In the genomic region with DNA sequence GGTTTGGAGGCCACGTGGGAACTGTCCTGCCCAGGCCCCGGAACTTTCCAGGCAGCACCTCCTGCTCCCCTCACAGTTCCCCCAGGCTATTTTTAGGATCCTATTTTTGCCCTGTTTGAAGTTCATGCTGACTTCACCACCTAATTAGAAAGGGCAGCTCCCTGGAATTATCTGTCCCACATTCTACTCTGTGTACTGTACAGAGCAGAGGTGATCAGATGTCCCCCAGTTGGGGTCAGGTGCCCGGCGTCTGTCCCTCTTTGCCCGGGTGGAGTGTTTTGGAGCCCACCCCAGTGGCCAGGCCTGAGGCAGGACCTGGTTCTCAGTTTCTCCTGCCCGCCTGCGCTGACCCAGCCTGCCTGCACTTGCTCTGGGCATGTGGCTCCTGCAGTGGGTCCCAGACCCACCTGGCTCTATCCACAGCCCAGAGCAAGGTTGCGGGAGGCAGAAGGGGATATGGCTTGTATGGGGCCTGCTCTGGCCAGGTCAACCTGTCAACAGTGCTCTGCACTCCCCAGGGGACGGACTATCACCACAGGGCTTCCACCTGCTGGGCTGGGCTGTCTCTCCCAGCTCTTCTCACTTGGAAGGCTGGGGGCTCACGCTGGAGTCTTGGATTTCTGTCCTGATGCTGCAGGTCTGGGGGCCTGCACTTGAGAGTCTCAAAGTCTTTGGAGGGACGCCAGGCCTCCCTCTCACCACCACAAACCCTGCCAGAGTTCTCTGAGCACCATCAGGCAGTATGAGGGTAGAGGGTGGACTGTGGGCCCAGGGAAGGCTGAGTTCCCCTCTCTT, we compare ENCODE assay signal across 19 cellular contexts.
DNase-seq lines count a peak whose midpoint lies in the region; ATAC-seq and TF ChIP-seq lines count a peak whose summit lies in the region.
"Had no signal": no experiment of that assay in that cellular context is flagged by ENCODE, and none has a peak within 500 bp of the region (broad histone marks: within the 10 kb centered on the region; RNA-seq: fewer than 3 reads in every experiment).

No MANE protein-coding gene starts in this region.

- H2BK12ac ChIP-seq in neuronal stem cell (ENCODE audit: low read length): no peak overlapping the region

- H3K14ac ChIP-seq in neuronal stem cell (ENCODE audit: low read length): no peak overlapping the region

- CTCF ChIA-PET in activated CD4-positive, alpha-beta memory T cell treated with anti-CD3 and anti-CD28 coated beads for 36 hours (lab: Charles Lee): interaction anchor here (0.6 kb wide), 1 partner anchor 133 kb away, joined by 3 read pairs; no protein-coding TSS in a partner anchor
- CTCF ChIA-PET in activated CD4-positive, alpha-beta memory T cell treated with anti-CD3 and anti-CD28 coated beads, Interleukin-2, amount 10 ng/mL, durations not matched to agents 7 days and 5 days (lab: Charles Lee): no interaction called here

- H4K91ac ChIP-seq in neuronal stem cell (ENCODE audit: low read depth, low read length, poor library complexity): no peak overlapping the region

- no CpG with 5 or more reads among the region's 11 CpGs for whole genome bisulfite sequencing in neuronal stem cell (ENCODE audit: extremely low coverage in 2 of 2, insufficient read length in 2 of 2, insufficient replicate concordance in 1 of 2), 2 donors

- no peak overlapping the region for H3K4ac ChIP-seq in neuronal stem cell (ENCODE audit: low read length)

- H3K36me3 Mint-ChIP-seq in activated CD4-positive, alpha-beta memory T cell treated with anti-CD3 and anti-CD28 coated beads for 36 hours: no peaks in the 10 kb centered on the region
- H3K36me3 Mint-ChIP-seq in activated CD4-positive, alpha-beta memory T cell treated with anti-CD3 and anti-CD28 coated beads, Interleukin-2, amount 10 ng/mL, durations not matched to agents 7 days and 5 days (ENCODE audit: low read depth): no peaks in the 10 kb centered on the region
- peaks cover under 1% of the 10 kb centered on the region for H3K36me3 Mint-ChIP-seq in glutamatergic neuron (ENCODE audit: unreplicated experiment)
- H3K36me3 Mint-ChIP-seq: CD8-positive, alpha-beta T cell had no signal

- H3K27me3 ChIP-seq in neuronal stem cell (ENCODE audit: control insufficient read depth in 3 of 3, insufficient read depth in 3 of 3, low read depth in 1 of 3, low read length in 3 of 3) (peaks cover 0 to 3% (median 0%) of the 10 kb centered on the region in 3 experiments), tibial artery (no peaks in the 10 kb centered on the region)
- H3K27me3 ChIP-seq: dorsolateral prefrontal cortex, hepatocyte had no signal

- POLR2A ChIA-PET in activated CD4-positive, alpha-beta memory T cell treated with anti-CD3 and anti-CD28 coated beads for 36 hours (lab: Charles Lee): no interaction called here
- POLR2A ChIA-PET in activated CD4-positive, alpha-beta memory T cell treated with anti-CD3 and anti-CD28 coated beads, Interleukin-2, amount 10 ng/mL, durations not matched to agents 7 days and 5 days (lab: Charles Lee): no interaction called here

- H3K9me3 ChIP-seq in neuronal stem cell (replicated peaks in 1 of 2; ENCODE audit: control insufficient read depth in 2 of 2, insufficient read depth in 1 of 2, low read depth in 1 of 2, low read length in 2 of 2) (no peaks in the 10 kb centered on the region), tibial artery (no peaks in the 10 kb centered on the region)
- H3K9me3 ChIP-seq: A549, thoracic aorta had no signal

- no peak overlapping the region for H4K8ac ChIP-seq in neuronal stem cell (ENCODE audit: low read depth, low read length)

- no peak overlapping the region for H3K27ac Mint-ChIP-seq in activated CD4-positive, alpha-beta memory T cell treated with anti-CD3 and anti-CD28 coated beads for 36 hours
- H3K27ac Mint-ChIP-seq in activated CD4-positive, alpha-beta memory T cell treated with anti-CD3 and anti-CD28 coated beads, Interleukin-2, amount 10 ng/mL, durations not matched to agents 7 days and 5 days: no peak overlapping the region
- H3K27ac Mint-ChIP-seq in glutamatergic neuron (ENCODE audit: unreplicated experiment): no peak overlapping the region
- H3K27ac Mint-ChIP-seq in stimulated activated naive CD8-positive, alpha-beta T cell treated with anti-CD3 and anti-CD28 coated beads, Interleukin-15, amount 100 ng/mL, for 72 hours: peak overlapping the region in 1 of 2 donors; percentile 56
- H3K27ac Mint-ChIP-seq: activated CD8-positive, alpha-beta T cell treated with anti-CD3 and anti-CD28 coated beads, Interleukin-2, amount 10 ng/mL, durations not matched to agents 7 days and 5 days; CD8-positive, alpha-beta T cell had no signal

- no peak overlapping the region for H3K27ac ChIP-seq in neuronal stem cell (replicated peaks; ENCODE audit: low read length)
- H3K27ac ChIP-seq in tibial artery: no peak overlapping the region
- H3K27ac ChIP-seq: A549, dorsolateral prefrontal cortex, hepatocyte, thoracic aorta had no signal

- no peaks in the 10 kb centered on the region for H3K79me1 ChIP-seq in neuronal stem cell (ENCODE audit: low read depth, low read length)

- no peak overlapping the region for H3K23ac ChIP-seq in neuronal stem cell (ENCODE audit: low read depth, low read length, poor library complexity)

- peak overlapping the region; percentile 17 for H2AK5ac ChIP-seq in neuronal stem cell (ENCODE audit: low read depth, low read length)

- ATAC-seq in GM21825 (IDR thresholded peaks at IDR 0.05; ENCODE audit: unreplicated experiment): no peak
- no peak for ATAC-seq in stimulated activated naive CD8-positive, alpha-beta T cell treated with anti-CD3 and anti-CD28 coated beads, Interleukin-15, amount 100 ng/mL, for 72 hours
- ATAC-seq: A549; activated CD8-positive, alpha-beta T cell treated with anti-CD3 and anti-CD28 coated beads, Interleukin-2, amount 10 ng/mL, durations not matched to agents 7 days and 5 days; CD8-positive, alpha-beta T cell had no signal

- peak; percentile 7 for DNase-seq in activated CD4-positive, alpha-beta memory T cell treated with anti-CD3 and anti-CD28 coated beads for 36 hours
- DNase-seq in activated CD4-positive, alpha-beta memory T cell treated with anti-CD3 and anti-CD28 coated beads, Interleukin-2, amount 10 ng/mL, durations not matched to agents 7 days and 5 days: no peak
- DNase-seq in glutamatergic neuron (peak; percentile 5), neuronal stem cell (ENCODE audit: low spot score) (no peak), tibial artery (peak; percentile 9 to 61), AML-193 (lab: John Stamatoyannopoulos, UW) (no peak)
- DNase-seq in stimulated activated naive CD8-positive, alpha-beta T cell treated with anti-CD3 and anti-CD28 coated beads, Interleukin-15, amount 100 ng/mL, for 72 hours: no peak
- DNase-seq: activated CD8-positive, alpha-beta T cell treated with anti-CD3 and anti-CD28 coated beads, Interleukin-2, amount 10 ng/mL, durations not matched to agents 7 days and 5 days; activated naive CD4-positive, alpha-beta T cell treated with Interleukin-2 at 50 U/mL for 16 hours; kidney glomerular epithelial cell; NCI-H1694; NCI-H510A treated with DMSO at 0.1 percent for 48 hours; stimulated activated CD4-positive, alpha-beta T cell treated with anti-CD3 and anti-CD28 coated beads, Interleukin-1b, Interleukin-23, amount 100 ng/mL, for 48 hours had no signal

- H3K4me3 Mint-ChIP-seq in activated CD4-positive, alpha-beta memory T cell treated with anti-CD3 and anti-CD28 coated beads for 36 hours: no peak overlapping the region
- no peak overlapping the region for H3K4me3 Mint-ChIP-seq in activated CD4-positive, alpha-beta memory T cell treated with anti-CD3 and anti-CD28 coated beads, Interleukin-2, amount 10 ng/mL, durations not matched to agents 7 days and 5 days
- H3K4me3 Mint-ChIP-seq in glutamatergic neuron (ENCODE audit: unreplicated experiment): no peak overlapping the region
- H3K4me3 Mint-ChIP-seq in stimulated activated naive CD8-positive, alpha-beta T cell treated with anti-CD3 and anti-CD28 coated beads, Interleukin-15, amount 100 ng/mL, for 72 hours: no peak overlapping the region
- H3K4me3 Mint-ChIP-seq: activated CD8-positive, alpha-beta T cell treated with anti-CD3 and anti-CD28 coated beads, Interleukin-2, amount 10 ng/mL, durations not matched to agents 7 days and 5 days; CD8-positive, alpha-beta T cell had no signal

- intact Hi-C loops in activated CD4-positive, alpha-beta memory T cell treated with anti-CD3 and anti-CD28 coated beads for 36 hours (cut with micrococcal nuclease): no loop called here
- intact Hi-C loops in tibial artery (cut with DNase I; ENCODE audit: low total_unique reads): no loop called here

- no peak overlapping the region for H3K4me2 ChIP-seq in neuronal stem cell (ENCODE audit: insufficient read depth, low read length, poor library complexity, severe bottlenecking)
- H3K4me2 ChIP-seq: A549, hepatocyte had no signal

- H3K4me1 ChIP-seq in neuronal stem cell (ENCODE audit: control insufficient read depth in 2 of 2, insufficient read depth in 1 of 2, low read depth in 1 of 2, low read length in 2 of 2) (peaks cover 0 to 4% of the 10 kb centered on the region in 2 donors), tibial artery (peaks cover 0 to 43% (median 27%) of the 10 kb centered on the region in 4 donors)
- H3K4me1 ChIP-seq: A549 had no signal

- peak overlapping the region; percentile 57 for H2BK5ac ChIP-seq in neuronal stem cell (ENCODE audit: low read length)

- H3K27me3 Mint-ChIP-seq in activated CD4-positive, alpha-beta memory T cell treated with anti-CD3 and anti-CD28 coated beads for 36 hours: no peaks in the 10 kb centered on the region
- no peaks in the 10 kb centered on the region for H3K27me3 Mint-ChIP-seq in activated CD4-positive, alpha-beta memory T cell treated with anti-CD3 and anti-CD28 coated beads, Interleukin-2, amount 10 ng/mL, durations not matched to agents 7 days and 5 days
- H3K27me3 Mint-ChIP-seq in glutamatergic neuron (ENCODE audit: unreplicated experiment): no peaks in the 10 kb centered on the region
- H3K27me3 Mint-ChIP-seq in stimulated activated naive CD8-positive, alpha-beta T cell treated with anti-CD3 and anti-CD28 coated beads, Interleukin-15, amount 100 ng/mL, for 72 hours: no peaks in the 10 kb centered on the region

- H2AFZ ChIP-seq in neuronal stem cell (ENCODE audit: low read length): no peak overlapping the region
- H2AFZ ChIP-seq: hepatocyte had no signal

- no peak overlapping the region for H2BK15ac ChIP-seq in neuronal stem cell (ENCODE audit: low read length)

- peak overlapping the region; percentile 40 for H3K18ac ChIP-seq in neuronal stem cell (ENCODE audit: low read length)

- H3K36me3 ChIP-seq in neuronal stem cell (replicated peaks in 1 of 2; ENCODE audit: control insufficient read depth in 2 of 2, insufficient read depth in 2 of 2, low read length in 2 of 2) (no peaks in the 10 kb centered on the region), tibial artery (no peaks in the 10 kb centered on the region)
- H3K36me3 ChIP-seq: thoracic aorta had no signal

- no peaks in the 10 kb centered on the region for H3K4me1 Mint-ChIP-seq in activated CD4-positive, alpha-beta memory T cell treated with anti-CD3 and anti-CD28 coated beads for 36 hours (ENCODE audit: low read depth)
- no peaks in the 10 kb centered on the region for H3K4me1 Mint-ChIP-seq in activated CD4-positive, alpha-beta memory T cell treated with anti-CD3 and anti-CD28 coated beads, Interleukin-2, amount 10 ng/mL, durations not matched to agents 7 days and 5 days
- peaks cover 15% of the 10 kb centered on the region for H3K4me1 Mint-ChIP-seq in glutamatergic neuron (ENCODE audit: low read depth, unreplicated experiment)
- no peaks in the 10 kb centered on the region for H3K4me1 Mint-ChIP-seq in stimulated activated naive CD8-positive, alpha-beta T cell treated with anti-CD3 and anti-CD28 coated beads, Interleukin-15, amount 100 ng/mL, for 72 hours

- no peak overlapping the region for H3K4me3 ChIP-seq in neuronal stem cell (ENCODE audit: low read length in 2 of 2)
- H3K4me3 ChIP-seq in tibial artery: no peak overlapping the region
- H3K4me3 ChIP-seq: A549, dorsolateral prefrontal cortex, hepatocyte, thoracic aorta had no signal

- TF ChIP-seq CTCF in glutamatergic neuron (IDR thresholded peaks at IDR 0.05; ENCODE audit: partially characterized antibody, unreplicated experiment) (no peak), tibial artery (IDR thresholded peaks at IDR 0.05) (no peak)

- H2BK120ac ChIP-seq in neuronal stem cell (ENCODE audit: low read depth, low read length): no peak overlapping the region

- H3K9ac ChIP-seq in neuronal stem cell (ENCODE audit: low read depth, low read length, poor library complexity): no peak overlapping the region

- H3K9me3 Mint-ChIP-seq in activated CD4-positive, alpha-beta memory T cell treated with anti-CD3 and anti-CD28 coated beads for 36 hours: no peaks in the 10 kb centered on the region
- no peaks in the 10 kb centered on the region for H3K9me3 Mint-ChIP-seq in activated CD4-positive, alpha-beta memory T cell treated with anti-CD3 and anti-CD28 coated beads, Interleukin-2, amount 10 ng/mL, durations not matched to agents 7 days and 5 days
- H3K9me3 Mint-ChIP-seq in glutamatergic neuron (ENCODE audit: unreplicated experiment): peaks cover 6% of the 10 kb centered on the region
- H3K9me3 Mint-ChIP-seq in stimulated activated naive CD8-positive, alpha-beta T cell treated with anti-CD3 and anti-CD28 coated beads, Interleukin-15, amount 100 ng/mL, for 72 hours: no peaks in the 10 kb centered on the region
- H3K9me3 Mint-ChIP-seq: CD8-positive, alpha-beta T cell had no signal

Comparison
In these comparisons a context has a peak if more than half of its experiments do, and no peak if none do; other contexts are left out.
1. DNase-seq: peak in activated CD4-positive, alpha-beta memory T cell treated with anti-CD3 and anti-CD28 coated beads for 36 hours (single experiment), glutamatergic neuron (single experiment) and tibial artery (2 of 2); none in activated CD4-positive, alpha-beta memory T cell treated with anti-CD3 and anti-CD28 coated beads, Interleukin-2, amount 10 ng/mL, durations not matched to agents 7 days and 5 days (single experiment), neuronal stem cell (single experiment), AML-193 (0 of 2) and stimulated activated naive CD8-positive, alpha-beta T cell treated with anti-CD3 and anti-CD28 coated beads, Interleukin-15, amount 100 ng/mL, for 72 hours (0 of 2).